ENCODE assay signal across 20 cellular contexts in genomic region chr13:94701313-94702180, GRCh38. TPM values are rescaled to one million over a fixed set of nuclear protein-coding genes. Genes with fewer than 3 reads are reported as not detected.
"Had no signal": no experiment of that assay in that cellular context is flagged by ENCODE, and none has a peak within 500 bp of the region (broad histone marks: within the 10 kb centered on the region; RNA-seq: fewer than 3 reads in every experiment).

No MANE protein-coding gene starts in this region.

- H3K9ac ChIP-seq: SK-N-SH had no signal

- H3K4me3 ChIP-seq: heart right ventricle, skin epidermis, tibial nerve had no signal

- ATAC-seq: activated CD8-positive, alpha-beta T cell treated with anti-CD3 and anti-CD28 coated beads for 36 hours; naive thymus-derived CD8-positive, alpha-beta T cell; right cardiac atrium had no signal

- H3K4me3 Mint-ChIP-seq: activated CD8-positive, alpha-beta T cell treated with anti-CD3 and anti-CD28 coated beads for 36 hours; naive thymus-derived CD8-positive, alpha-beta T cell had no signal

- H3K4me2 ChIP-seq: SK-N-SH had no signal

- H3K36me3 ChIP-seq: heart right ventricle, tibial nerve had no signal

- H3K9me3 Mint-ChIP-seq: activated CD8-positive, alpha-beta T cell treated with anti-CD3 and anti-CD28 coated beads for 36 hours had no signal

- H3K27ac ChIP-seq: heart right ventricle, skin epidermis, tibial nerve, VCaP had no signal

- DNase-seq: activated CD8-positive, alpha-beta memory T cell treated with anti-CD3 and anti-CD28 coated beads, Interleukin-2, amount 50 U/mL, for 48 hours; activated CD8-positive, alpha-beta T cell treated with anti-CD3 and anti-CD28 coated beads for 36 hours; activated naive CD4-positive, alpha-beta T cell treated with Interleukin-2 at 50 U/mL for 16 hours; heart right ventricle; mesenchymal stem cell; naive thymus-derived CD8-positive, alpha-beta T cell; occipital lobe; stimulated activated CD4-positive, alpha-beta T cell treated with anti-CD3 and anti-CD28 coated beads, Interleukin-15, amount 100 ng/mL, for 24 hours; stimulated activated CD4-positive, alpha-beta T cell treated with anti-CD3 and anti-CD28 coated beads, Interleukin-4, amount 100 ng/mL, for 1 hour; stimulated activated naive CD4-positive, alpha-beta T cell treated with Interleukin-2 at 50 U/mL for 16 hours; substantia nigra; T-helper 1 cell had no signal

- H3K9me3 ChIP-seq: heart right ventricle, SK-N-SH, tibial nerve had no signal

- H3K27ac Mint-ChIP-seq: activated CD8-positive, alpha-beta T cell treated with anti-CD3 and anti-CD28 coated beads for 36 hours; progenitor cell of endocrine pancreas had no signal

RNA-seq across cellular contexts. Expression of gene SOX21, which starts 10.8 kb away (rescaled TPM):
- total RNA-seq: activated CD8-positive, alpha-beta T cell treated with anti-CD3 and anti-CD28 coated beads for 36 hours; heart right ventricle; kidney epithelial cell; liver; naive thymus-derived CD8-positive, alpha-beta T cell; right cardiac atrium; tibial nerve had no signal
- polyA plus RNA-seq: heart right ventricle; liver; naive thymus-derived CD8-positive, alpha-beta T cell; right cardiac atrium; SK-N-SH had no signal
